22 cellular contexts compared by ENCODE assay signal in genomic region chrX:118688935-118689334, GRCh38.
"Had no signal": no experiment of that assay in that cellular context is flagged by ENCODE, and none has a peak within 500 bp of the region (broad histone marks: within the 10 kb centered on the region; RNA-seq: fewer than 3 reads in every experiment).

No MANE protein-coding gene starts in this region.

- ATAC-seq: foreskin keratinocyte; gastroesophageal sphincter; heart left ventricle; left lobe of liver; mucosa of descending colon; right lobe of liver; stimulated activated naive CD8-positive, alpha-beta T cell treated with anti-CD3 and anti-CD28 coated beads, Interleukin-15, amount 100 ng/mL, for 72 hours; upper lobe of right lung had no signal

- H3K4me1 Mint-ChIP-seq: endodermal cell; naive B cell; nephron progenitor cell; stimulated activated naive CD8-positive, alpha-beta T cell treated with anti-CD3 and anti-CD28 coated beads, Interleukin-15, amount 100 ng/mL, for 72 hours had no signal

- H3K27ac Mint-ChIP-seq: endodermal cell; nephron progenitor cell; stimulated activated naive CD8-positive, alpha-beta T cell treated with anti-CD3 and anti-CD28 coated beads, Interleukin-15, amount 100 ng/mL, for 72 hours had no signal

- H3K9me3 Mint-ChIP-seq: memory B cell; naive B cell; stimulated activated naive CD8-positive, alpha-beta T cell treated with anti-CD3 and anti-CD28 coated beads, Interleukin-15, amount 100 ng/mL, for 72 hours had no signal

- H3K4me3 Mint-ChIP-seq: endodermal cell; memory B cell; naive B cell; nephron progenitor cell; stimulated activated naive CD8-positive, alpha-beta T cell treated with anti-CD3 and anti-CD28 coated beads, Interleukin-15, amount 100 ng/mL, for 72 hours had no signal

- H3K27me3 Mint-ChIP-seq: memory B cell; naive B cell; stimulated activated naive CD8-positive, alpha-beta T cell treated with anti-CD3 and anti-CD28 coated beads, Interleukin-15, amount 100 ng/mL, for 72 hours had no signal

- DNase-seq: dorsolateral prefrontal cortex; effector CD4-positive, alpha-beta T cell; endodermal cell; foreskin keratinocyte; heart left ventricle; kidney; mucosa of descending colon; naive B cell; nephron progenitor cell; occipital lobe; ovary; right lobe of liver; stimulated activated CD4-positive, alpha-beta T cell treated with anti-CD3 and anti-CD28 coated beads, Interleukin-15, amount 100 ng/mL, for 24 hours; stimulated activated CD4-positive, alpha-beta T cell treated with anti-CD3 and anti-CD28 coated beads, Interleukin-2, amount 100 ng/mL, for 48 hours; stimulated activated naive CD4-positive, alpha-beta T cell; stimulated activated naive CD8-positive, alpha-beta T cell treated with anti-CD3 and anti-CD28 coated beads, Interleukin-15, amount 100 ng/mL, for 72 hours; transverse colon; upper lobe of right lung; uterus had no signal

- H3K36me3 Mint-ChIP-seq: naive B cell had no signal
